Comparison of ENCODE assay signal across 17 cellular contexts in the genomic region with DNA sequence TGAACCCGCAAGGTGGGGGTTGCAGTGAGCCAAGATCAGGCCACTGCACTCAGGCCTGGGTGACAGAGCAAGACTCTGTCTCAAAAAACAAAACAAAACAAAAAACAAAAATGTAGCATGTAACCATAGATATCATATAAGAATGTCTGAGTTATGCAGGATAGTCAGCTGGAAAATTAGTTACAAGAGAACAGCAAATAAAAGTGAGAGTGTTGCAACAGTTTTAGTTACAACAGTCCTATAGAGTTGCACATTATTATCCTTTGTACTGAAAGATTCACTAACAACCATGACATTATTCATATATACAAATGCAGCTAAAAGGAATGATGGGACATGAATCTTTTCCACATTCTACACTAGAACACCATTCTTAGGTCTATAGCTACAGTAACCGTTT. TPM values are rescaled to one million over a fixed set of nuclear protein-coding genes. Genes with fewer than 3 reads are reported as not detected.
DNase-seq lines count a peak whose midpoint lies in the region; ATAC-seq, FAIRE-seq and TF ChIP-seq lines count a peak whose summit lies in the region.
"Had no signal": no experiment of that assay in that cellular context is flagged by ENCODE, and none has a peak within 500 bp of the region (broad histone marks: within the 10 kb centered on the region; RNA-seq: fewer than 3 reads in every experiment).

No MANE protein-coding gene starts in this region.

- TF ChIP-seq CTCF in HepG2 (CRISPR knock-in tag; IDR thresholded peaks at IDR 0.05) (no peak), right lobe of liver (IDR thresholded peaks at IDR 0.05) (no peak), nephron progenitor cell (IDR thresholded peaks at IDR 0.05) (no peak)

- H3K9ac ChIP-seq in HepG2 (ENCODE audit: insufficient read depth, low read depth, low read length): no peak overlapping the region
- H3K9ac ChIP-seq in adipocyte (ENCODE audit: low read length): no peak overlapping the region
- H3K9ac ChIP-seq: GM23248 had no signal

- H3K9me3 ChIP-seq in HepG2 (ENCODE audit: low read length) (no peaks in the 10 kb centered on the region), right lobe of liver (no peaks in the 10 kb centered on the region), adipocyte (ENCODE audit: control insufficient read depth, low read length) (no peaks in the 10 kb centered on the region)

- in situ Hi-C loops in HepG2 (cut with HindIII; ENCODE audit: extremely low pct_ligation_motif_present, low pct_unique_long_range_greater_than_20kb): no loop called here
- in situ Hi-C loops in G401 (cut with HindIII; ENCODE audit: low sequenced_read_pairs): no loop called here

- TF ChIP-seq RAD21 in HepG2 (CRISPR knock-in tag; IDR thresholded peaks at IDR 0.05): no peak

- CTCF ChIA-PET in HepG2 (lab: Yijun Ruan, JAX; ENCODE audit: low intra/inter-chr PET ratio, low total read pairs): no interaction called here

- no peak for FAIRE-seq in HepG2 (lab: Jason Lieb, UNC)
- FAIRE-seq: G401.6, GM12891, H54 had no signal

- H3K27me3 Mint-ChIP-seq in nephron progenitor cell (ENCODE audit: low read depth, poor library complexity): peaks cover 3% of the 10 kb centered on the region
- H3K27me3 Mint-ChIP-seq: B cell; CD4-positive, alpha-beta memory T cell had no signal

- H3K27me3 ChIP-seq in HepG2 (ENCODE audit: control insufficient read depth in 1 of 2, insufficient read depth in 2 of 2, low read length in 2 of 2) (no peaks in the 10 kb centered on the region), right lobe of liver (no peaks in the 10 kb centered on the region), adipocyte (replicated peaks; ENCODE audit: control insufficient read depth, insufficient read depth, low read length) (no peaks in the 10 kb centered on the region)

- H3K36me3 ChIP-seq in HepG2 (replicated peaks in 1 of 2; ENCODE audit: control insufficient read depth in 1 of 2, insufficient read depth in 2 of 2, low read length in 2 of 2) (no peaks in the 10 kb centered on the region; a peak in 1 of 5 replicates), right lobe of liver (no peaks in the 10 kb centered on the region), adipocyte (ENCODE audit: control insufficient read depth, insufficient read depth, low read length, severe bottlenecking) (peaks cover 3% of the 10 kb centered on the region)

- H3K4me1 ChIP-seq in HepG2 (ENCODE audit: insufficient read depth, low read length) (peaks cover 5% of the 10 kb centered on the region; the same call in 1 of the 2 replicates), right lobe of liver (no peaks in the 10 kb centered on the region), adipocyte (ENCODE audit: control insufficient read depth, insufficient read depth, low read length) (peaks cover 25% of the 10 kb centered on the region)

- no TSS peak for BruUV-seq in HepG2 (replicated peaks; lab: Mats Ljungman, UMichigan)

- no peak overlapping the region for H2AFZ ChIP-seq in HepG2 (ENCODE audit: low read length)
- H2AFZ ChIP-seq: GM23248 had no signal

- peaks cover 52% of the 10 kb centered on the region for H3K36me3 Mint-ChIP-seq in nephron progenitor cell (ENCODE audit: low read depth)

- TF ChIP-seq POLR2A in HepG2 (IDR thresholded peaks at IDR 0.05; ENCODE audit: insufficient read depth in 1 of 2, low read depth in 2 of 2, low read length in 2 of 2) (no peak), right lobe of liver (IDR thresholded peaks at IDR 0.05) (no peak)

- POLR2A ChIA-PET in HepG2 (lab: Yijun Ruan, JAX): no interaction called here

- peak overlapping the region; percentile 59 for H3K27ac Mint-ChIP-seq in nephron progenitor cell
- H3K27ac Mint-ChIP-seq: B cell; CD4-positive, alpha-beta memory T cell had no signal

- H3K27ac ChIP-seq in HepG2 (ENCODE audit: extremely low read length, insufficient read depth, low read length) (no peak overlapping the region), right lobe of liver (no peak overlapping the region)
- H3K27ac ChIP-seq: GM23248 had no signal

- intact Hi-C loops in HepG2 (cut with micrococcal nuclease; ENCODE audit: unreplicated experiment): no loop called here
- intact Hi-C loops in right lobe of liver (cut with DNase I): no loop called here

- DNase-seq in HepG2 (ENCODE audit: low spot score): no peak
- no peak for DNase-seq in right lobe of liver
- DNase-seq in adipocyte (ENCODE audit: low read depth): peak; percentile 44
- no peak for DNase-seq in nephron progenitor cell
- no peak for DNase-seq in NK-92 treated with Interleukin-12 subunit alpha and Interleukin-12 subunit beta, amount 100 ng/mL, for 24 hours (lab: John Stamatoyannopoulos, UW)
- DNase-seq in G401 (ENCODE audit: low spot score): no peak
- no peak for DNase-seq in effector CD8-positive, alpha-beta T cell (lab: John Stamatoyannopoulos, UW)
- DNase-seq: ACHN; C1 segment of cervical spinal cord; CD4-positive, alpha-beta memory T cell; DMS79; GM23248 had no signal

- peaks cover 2% of the 10 kb centered on the region for H3K9me3 Mint-ChIP-seq in nephron progenitor cell
- H3K9me3 Mint-ChIP-seq: CD4-positive, alpha-beta memory T cell had no signal

- no peaks in the 10 kb centered on the region for H4K20me1 ChIP-seq in HepG2 (ENCODE audit: insufficient read depth, low read length)

- 89% methylated on average over 2 of the region's 2 CpGs for WGBS in HepG2 (ENCODE audit: low lambda C conversion rate)
- WGBS in right lobe of liver (ENCODE audit: insufficient coverage, low coverage, low lambda C conversion rate, missing lambda C conversion rate): 89% methylated on average over 1 of the region's 2 CpGs

- H3K4me3 ChIP-seq in HepG2 (replicated peaks in 1 of 3; ENCODE audit: insufficient read depth in 1 of 3, low read depth in 2 of 3, low read length in 3 of 3) (no peak overlapping the region), right lobe of liver (no peak overlapping the region), adipocyte (ENCODE audit: low read length) (no peak overlapping the region)
- H3K4me3 ChIP-seq: GM23248 had no signal

- ATAC-seq in HepG2: no peak
- no peak for ATAC-seq in right lobe of liver
- ATAC-seq: HCT116 had no signal

- no peak overlapping the region for H3K4me3 Mint-ChIP-seq in nephron progenitor cell
- H3K4me3 Mint-ChIP-seq: B cell; CD4-positive, alpha-beta memory T cell had no signal

- H3K4me2 ChIP-seq in HepG2 (ENCODE audit: low read depth, low read length): no peak overlapping the region

- H3K79me2 ChIP-seq in HepG2 (ENCODE audit: insufficient read depth, low read length): no peaks in the 10 kb centered on the region

- no peak for TF ChIP-seq EP300 in HepG2 (IDR thresholded peaks at IDR 0.05; ENCODE audit: low read depth in 2 of 2, low read length in 2 of 2)
- TF ChIP-seq EP300 in HepG2 (CRISPR knock-in tag; IDR thresholded peaks at IDR 0.05; ENCODE audit: borderline replicate concordance): no peak

- H3K4me1 Mint-ChIP-seq in nephron progenitor cell: peaks cover 13% of the 10 kb centered on the region
- H3K4me1 Mint-ChIP-seq: B cell had no signal

TF ChIP-seq in HepG2, 621 proteins besides CTCF, POLR2A, EP300 and RAD21 (continues in another document):
- no peak for TF ChIP-seq NFE2 (CRISPR knock-in tag; IDR thresholded peaks at IDR 0.05)

RNA-seq across cellular contexts. Expression of a gene that starts 16.4 kb away (rescaled TPM):
- total RNA-seq in HepG2 (2016; rRNA removed; fragmentation: Illumina TruSeq; extraction: Trizol) (2.4 and 2.9 TPM in 2 replicates), right lobe of liver (1 to 10 TPM; 1.1 to 8.7 (median 2.2) TPM)
- total RNA-seq in HepG2 (2016; cell fraction: cytosol; rRNA removed; fragmentation: Illumina TruSeq; extraction: Trizol; ENCODE audit: low read depth): 1.3 and 1.6 TPM in 2 replicates
- 2.4 and 2.9 TPM in 2 replicates for total RNA-seq in HepG2 (2016; cell fraction: insoluble cytoplasmic fraction; rRNA removed; fragmentation: Illumina TruSeq; extraction: Trizol)
- total RNA-seq in HepG2 (2016; cell fraction: membrane; rRNA removed; fragmentation: Illumina TruSeq; extraction: Trizol): 2.8 and 3.3 TPM in 2 replicates
- 3.7 and 4.2 TPM in 2 replicates for total RNA-seq in HepG2 (2016; cell fraction: nucleus; rRNA removed; fragmentation: Illumina TruSeq; extraction: Trizol)
- 10.4 TPM in 2 replicates for polyA plus RNA-seq in HepG2 (2011; rRNA removed)
- 8.1 and 10.3 TPM in 2 replicates for polyA plus RNA-seq in HepG2 (2011; cell fraction: cytosol; rRNA removed)
- 10.7 and 11.5 TPM in 2 replicates for polyA plus RNA-seq in HepG2 (2011; cell fraction: nucleus; rRNA removed)
- polyA plus RNA-seq in HepG2 (2012): 9.7 and 9.9 TPM in 2 replicates
- polyA plus RNA-seq in HepG2 (2016; cell fraction: cytosol; fragmentation: Illumina TruSeq; extraction: Trizol; ENCODE audit: low read depth): 2.5 and 3.5 TPM in 2 replicates
- polyA plus RNA-seq in HepG2 (2016; cell fraction: insoluble cytoplasmic fraction; fragmentation: Illumina TruSeq; extraction: Trizol; ENCODE audit: low read depth): 3.0 and 3.3 TPM in 2 replicates
- 3.9 and 4.1 TPM in 2 replicates for polyA plus RNA-seq in HepG2 (2016; cell fraction: membrane; fragmentation: Illumina TruSeq; extraction: Trizol; ENCODE audit: low read depth)
- polyA plus RNA-seq in HepG2 (2016; cell fraction: nucleus; fragmentation: Illumina TruSeq; extraction: Trizol; ENCODE audit: insufficient read depth, low read depth): 5.8 and 6.3 TPM in 2 replicates
- 12.7 and 15.9 TPM in 2 replicates for polyA minus RNA-seq in HepG2 (2011; rRNA and poly(A)+ RNA removed; ENCODE audit: low replicate concordance)
- 9.9 and 12.7 TPM in 2 replicates for polyA minus RNA-seq in HepG2 (2011; cell fraction: cytosol; rRNA and poly(A)+ RNA removed)
- polyA minus RNA-seq in HepG2 (2011; cell fraction: nucleus; rRNA and poly(A)+ RNA removed): 7.1 and 8.6 TPM in 2 replicates
- total RNA-seq in G401 (2014; rRNA removed; shearing (Covaris generic)): 1.3 and 2.0 TPM in 2 replicates
